16 cellular contexts compared by ENCODE assay signal in genomic region chr22:36778020-36778419, GRCh38. TPM values are rescaled to one million over a fixed set of nuclear protein-coding genes. Genes with fewer than 3 reads are reported as not detected.
DNase-seq lines count a peak whose midpoint lies in the region; ATAC-seq and TF ChIP-seq lines count a peak whose summit lies in the region.
"Had no signal": no experiment of that assay in that cellular context is flagged by ENCODE, and none has a peak within 500 bp of the region (broad histone marks: within the 10 kb centered on the region; RNA-seq: fewer than 3 reads in every experiment).

No MANE protein-coding gene starts in this region.

- no peak overlapping the region for H3K4me3 ChIP-seq in CD8-positive, alpha-beta T cell (ENCODE audit: low read depth, low read length)
- H3K4me3 ChIP-seq in ascending aorta (no peak overlapping the region), testis (no peak overlapping the region)

- H3K4me1 Mint-ChIP-seq in activated T-cell treated with anti-CD3 and anti-CD28 coated beads, Interleukin-2, amount 50 U/mL, for 72 hours (ENCODE audit: low read depth) = peaks cover 61% of the 10 kb centered on the region
- H3K4me1 Mint-ChIP-seq in CD8-positive, alpha-beta T cell (ENCODE audit: low read depth) = peaks cover 37% of the 10 kb centered on the region
- peaks cover 38% of the 10 kb centered on the region for H3K4me1 Mint-ChIP-seq in activated naive CD8-positive, alpha-beta T cell (ENCODE audit: low read depth)
- H3K4me1 Mint-ChIP-seq in naive thymus-derived CD8-positive, alpha-beta T cell = peaks cover 22 to 41% (median 35%) of the 10 kb centered on the region in 4 donors

- peaks cover 22% of the 10 kb centered on the region for H3K4me1 ChIP-seq in CD8-positive, alpha-beta T cell (ENCODE audit: insufficient read depth, low read length)
- H3K4me1 ChIP-seq in ascending aorta = peaks cover 0 to 10% of the 10 kb centered on the region in 2 donors
- no peaks in the 10 kb centered on the region for H3K4me1 ChIP-seq in testis

- no peaks in the 10 kb centered on the region for H3K9me3 Mint-ChIP-seq in activated T-cell treated with anti-CD3 and anti-CD28 coated beads, Interleukin-2, amount 50 U/mL, for 72 hours
- no peaks in the 10 kb centered on the region for H3K9me3 Mint-ChIP-seq in CD8-positive, alpha-beta T cell
- H3K9me3 Mint-ChIP-seq in activated naive CD8-positive, alpha-beta T cell (ENCODE audit: low read depth) = no peaks in the 10 kb centered on the region
- no peaks in the 10 kb centered on the region for H3K9me3 Mint-ChIP-seq in naive thymus-derived CD8-positive, alpha-beta T cell

- peak overlapping the region; percentile 4 to 9 for H3K4me3 Mint-ChIP-seq in activated T-cell treated with anti-CD3 and anti-CD28 coated beads, Interleukin-2, amount 50 U/mL, for 72 hours
- no peak overlapping the region for H3K4me3 Mint-ChIP-seq in CD8-positive, alpha-beta T cell
- no peak overlapping the region for H3K4me3 Mint-ChIP-seq in activated naive CD8-positive, alpha-beta T cell
- H3K4me3 Mint-ChIP-seq in naive thymus-derived CD8-positive, alpha-beta T cell = peak overlapping the region in 7 of 10 donors; percentile 16 to 45 (median 35)

- H3K27me3 Mint-ChIP-seq in activated T-cell treated with anti-CD3 and anti-CD28 coated beads, Interleukin-2, amount 50 U/mL, for 72 hours (ENCODE audit: low read depth) = peaks cover under 1% of the 10 kb centered on the region
- no peaks in the 10 kb centered on the region for H3K27me3 Mint-ChIP-seq in CD8-positive, alpha-beta T cell (ENCODE audit: low read depth)
- H3K27me3 Mint-ChIP-seq in activated naive CD8-positive, alpha-beta T cell = no peaks in the 10 kb centered on the region
- H3K27me3 Mint-ChIP-seq in naive thymus-derived CD8-positive, alpha-beta T cell = no peaks in the 10 kb centered on the region

- POLR2A ChIA-PET in CD8-positive, alpha-beta T cell (lab: Charles Lee) = interaction anchor here (1.5 kb wide), 1 partner anchor 199 kb away, joined by 4 read pairs; no protein-coding TSS in a partner anchor
- POLR2A ChIA-PET in naive thymus-derived CD8-positive, alpha-beta T cell (lab: Charles Lee) = no interaction called here

- no peak for TF ChIP-seq CTCF in CD8-positive, alpha-beta T cell (IDR thresholded peaks at IDR 0.05)
- TF ChIP-seq CTCF in ascending aorta (IDR thresholded peaks at IDR 0.05) = no peak
- no peak for TF ChIP-seq CTCF in testis (IDR thresholded peaks at IDR 0.05)

- no peaks in the 10 kb centered on the region for H3K27me3 ChIP-seq in CD8-positive, alpha-beta T cell (ENCODE audit: insufficient read depth, low read length)
- no peaks in the 10 kb centered on the region for H3K27me3 ChIP-seq in ascending aorta
- H3K27me3 ChIP-seq in testis = no peaks in the 10 kb centered on the region

- no peak for TF ChIP-seq POLR2A in testis (IDR thresholded peaks at IDR 0.05)

- no peak overlapping the region for H3K27ac Mint-ChIP-seq in activated T-cell treated with anti-CD3 and anti-CD28 coated beads, Interleukin-2, amount 50 U/mL, for 72 hours
- peak overlapping the region; percentile 11 for H3K27ac Mint-ChIP-seq in CD8-positive, alpha-beta T cell
- peak overlapping the region; percentile 69 for H3K27ac Mint-ChIP-seq in activated naive CD8-positive, alpha-beta T cell
- peak overlapping the region in 9 of 10 donors; percentile 47 to 97 (median 86) for H3K27ac Mint-ChIP-seq in naive thymus-derived CD8-positive, alpha-beta T cell

- no peak for ATAC-seq in activated T-cell treated with anti-CD3 and anti-CD28 coated beads, Interleukin-2, amount 50 U/mL, for 72 hours (replicated peaks in 1 of 2)
- no peak for ATAC-seq in CD8-positive, alpha-beta T cell
- ATAC-seq in naive thymus-derived CD8-positive, alpha-beta T cell = no peak
- ATAC-seq: PC-3 had no signal

- no peaks in the 10 kb centered on the region for H3K9me3 ChIP-seq in CD8-positive, alpha-beta T cell (ENCODE audit: low read length)
- H3K9me3 ChIP-seq in ascending aorta = no peaks in the 10 kb centered on the region
- H3K9me3 ChIP-seq in testis = no peaks in the 10 kb centered on the region

- H3K36me3 ChIP-seq in CD8-positive, alpha-beta T cell (ENCODE audit: insufficient read depth, low read length) = no peaks in the 10 kb centered on the region
- H3K36me3 ChIP-seq in ascending aorta (no peaks in the 10 kb centered on the region), testis (ENCODE audit: low read depth, missing control alignments) (no peaks in the 10 kb centered on the region)

- no peaks in the 10 kb centered on the region for H3K36me3 Mint-ChIP-seq in activated T-cell treated with anti-CD3 and anti-CD28 coated beads, Interleukin-2, amount 50 U/mL, for 72 hours (ENCODE audit: insufficient read depth in 2 of 2)
- no peaks in the 10 kb centered on the region for H3K36me3 Mint-ChIP-seq in CD8-positive, alpha-beta T cell
- no peaks in the 10 kb centered on the region for H3K36me3 Mint-ChIP-seq in activated naive CD8-positive, alpha-beta T cell
- H3K36me3 Mint-ChIP-seq in naive thymus-derived CD8-positive, alpha-beta T cell = no peaks in the 10 kb centered on the region

- no peak for DNase-seq in activated T-cell treated with anti-CD3 and anti-CD28 coated beads, Interleukin-2, amount 50 U/mL, for 72 hours
- no peak for DNase-seq in activated T-cell treated with anti-CD3 and anti-CD28 coated beads for 4 hours
- DNase-seq in CD8-positive, alpha-beta T cell = no peak
- DNase-seq in naive thymus-derived CD8-positive, alpha-beta T cell = no peak
- no peak for DNase-seq in ascending aorta (ENCODE audit: low spot score in 2 of 2)
- no peak for DNase-seq in NAMALWA (ENCODE audit: low spot score)
- no peak for DNase-seq in testis
- DNase-seq: AML-193, NCI-H1105, NCI-H1694 treated with DMSO at 0.1 percent for 48 hours, NCI-H446, PC-3 had no signal

- intact Hi-C loops in CD8-positive, alpha-beta T cell (cut with DNase I, micrococcal nuclease) = loop anchor here (5.0 to 10.0 kb wide), 4 partner anchors 277 to 1476 kb away; partner anchors contain the start of genes GGA1 (in 1 of the 2), KCTD17 (in 1 of the 2) and MFNG (in 1 of the 2)
- intact Hi-C loops in ascending aorta (cut with DNase I) = loop anchor here (5.0 to 10.0 kb wide), 3 partner anchors 274 to 767 kb away; partner anchors contain the start of gene KCTD17
- intact Hi-C loops in testis (cut with DNase I; ENCODE audit: low total_unique reads) = no loop called here

- CTCF ChIA-PET in CD8-positive, alpha-beta T cell (lab: Charles Lee) = interaction anchor here (0.6 to 8.8 kb wide), 4 partner anchors 21 to 423 kb away, joined by 3 to 62 read pairs (median 25); no protein-coding TSS in a partner anchor

- H3K27ac ChIP-seq in CD8-positive, alpha-beta T cell (ENCODE audit: low read depth, low read length) = no peak overlapping the region
- no peak overlapping the region for H3K27ac ChIP-seq in ascending aorta
- H3K27ac ChIP-seq in testis = no peak overlapping the region
- H3K27ac ChIP-seq: KMS-11 had no signal

RNA-seq across cellular contexts. Expression of gene IFT27, which starts 2.1 kb away (rescaled TPM):
- 10 to 100 TPM; 25.8 to 26.3 TPM for total RNA-seq in activated T-cell treated with anti-CD3 and anti-CD28 coated beads, Interleukin-2, amount 50 U/mL, for 72 hours
- 1 to 10 TPM; 9.2 to 9.9 TPM for total RNA-seq in CD8-positive, alpha-beta T cell
- total RNA-seq in naive thymus-derived CD8-positive, alpha-beta T cell = 10 to 100 TPM; 29.0 to 30.3 TPM
- 1 to 10 TPM; 8.1 to 10.0 (median 9.1) TPM for polyA plus RNA-seq in naive thymus-derived CD8-positive, alpha-beta T cell
- total RNA-seq in ascending aorta (2.7 TPM), testis (10 to 100 TPM; 28.2 to 32.4 TPM)
- polyA plus RNA-seq in testis (ENCODE audit: insufficient read depth, low read depth, low replicate concordance) = 56.3 TPM

RNA-seq across cellular contexts. Expression of gene PVALB, which starts 38.8 kb away (rescaled TPM):
- total RNA-seq in activated T-cell treated with anti-CD3 and anti-CD28 coated beads, Interleukin-2, amount 50 U/mL, for 72 hours = not detected
- total RNA-seq in CD8-positive, alpha-beta T cell = not detected
- total RNA-seq in naive thymus-derived CD8-positive, alpha-beta T cell = not detected
- not detected for polyA plus RNA-seq in naive thymus-derived CD8-positive, alpha-beta T cell
- not detected for total RNA-seq in ascending aorta
- 1 to 10 TPM in 1 of 2 donors, not detected in 1; 3.0 TPM for total RNA-seq in testis
- polyA plus RNA-seq in testis (ENCODE audit: insufficient read depth, low read depth, low replicate concordance) = 2.3 TPM
- total RNA-seq: H4, MCF 10A, PC-3 had no signal

Comparison
In these comparisons a context has a peak if more than half of its experiments do, and no peak if none do; other contexts are left out.
1. H3K4me3 Mint-ChIP-seq: peak in activated T-cell treated with anti-CD3 and anti-CD28 coated beads, Interleukin-2, amount 50 U/mL, for 72 hours (2 of 2) and naive thymus-derived CD8-positive, alpha-beta T cell (7 of 10); none in CD8-positive, alpha-beta T cell (single experiment) and activated naive CD8-positive, alpha-beta T cell (single experiment).